ENCODE assay signal across 9 cellular contexts in genomic region chr4:84258905-84259830, GRCh38.
DNase-seq lines count a peak whose midpoint lies in the region; TF ChIP-seq lines count a peak whose summit lies in the region.
"Had no signal": no experiment of that assay in that cellular context is flagged by ENCODE, and none has a peak within 500 bp of the region (broad histone marks: within the 10 kb centered on the region; RNA-seq: fewer than 3 reads in every experiment).

No MANE protein-coding gene starts in this region.

- peaks cover 5% of the 10 kb centered on the region for H3K4me1 Mint-ChIP-seq in progenitor cell of endocrine pancreas (ENCODE audit: low read depth)

- H3K27ac Mint-ChIP-seq in progenitor cell of endocrine pancreas, result no peak overlapping the region
- H3K27ac Mint-ChIP-seq: activated naive CD8-positive, alpha-beta T cell had no signal

- in situ Hi-C loops in HAP-1 (cut with MboI; ENCODE audit: low sequenced_read_pairs), result no loop called here
- in situ Hi-C loops in mammary epithelial cell (cut with MboI; ENCODE audit: low sequenced_read_pairs in 2 of 2), result no loop called here

- H2AFZ ChIP-seq in mammary epithelial cell (ENCODE audit: low read depth, low read length), result no peak overlapping the region
- H2AFZ ChIP-seq in neuronal stem cell (ENCODE audit: low read length), result no peak overlapping the region

- no peak overlapping the region for H4K8ac ChIP-seq in neuronal stem cell (ENCODE audit: low read depth, low read length)

- intact Hi-C loops in mammary epithelial cell (cut with micrococcal nuclease), result loop anchor here (1.0 to 10.0 kb wide), 6 partner anchors 104 to 752 kb away; no protein-coding TSS in a partner anchor

- H2BK120ac ChIP-seq in neuronal stem cell (ENCODE audit: low read depth, low read length), result no peak overlapping the region

- no peak overlapping the region for H3K18ac ChIP-seq in neuronal stem cell (ENCODE audit: low read length)

- no peaks in the 10 kb centered on the region for H3K4me1 ChIP-seq in HAP-1
- H3K4me1 ChIP-seq in mammary epithelial cell (ENCODE audit: insufficient read depth, low read length), result no peaks in the 10 kb centered on the region
- H3K4me1 ChIP-seq in neuronal stem cell (ENCODE audit: control insufficient read depth in 2 of 2, insufficient read depth in 1 of 2, low read depth in 1 of 2, low read length in 2 of 2), result no peaks in the 10 kb centered on the region

- H3K79me2 ChIP-seq in mammary epithelial cell (ENCODE audit: insufficient read depth, low read length), result no peaks in the 10 kb centered on the region

- no peaks in the 10 kb centered on the region for H4K20me1 ChIP-seq in mammary epithelial cell (ENCODE audit: insufficient read depth, low read length)

- H3K4me2 ChIP-seq in mammary epithelial cell (ENCODE audit: insufficient read depth, low read depth, low read length) (no peak overlapping the region), neuronal stem cell (ENCODE audit: insufficient read depth, low read length, poor library complexity, severe bottlenecking) (no peak overlapping the region)

- no peak overlapping the region for H3K4ac ChIP-seq in neuronal stem cell (ENCODE audit: low read length)

- no peak overlapping the region for H2BK5ac ChIP-seq in neuronal stem cell (ENCODE audit: low read length)

- H3K4me3 Mint-ChIP-seq in progenitor cell of endocrine pancreas (ENCODE audit: low read depth), result no peak overlapping the region
- H3K4me3 Mint-ChIP-seq: activated naive CD8-positive, alpha-beta T cell had no signal

- H3K27ac ChIP-seq in mammary epithelial cell (ENCODE audit: insufficient read depth, low read depth, low read length) (no peak overlapping the region), neuronal stem cell (replicated peaks; ENCODE audit: low read length) (no peak overlapping the region)

- no peak overlapping the region for H3K23ac ChIP-seq in neuronal stem cell (ENCODE audit: low read depth, low read length, poor library complexity)

- H2BK12ac ChIP-seq in neuronal stem cell (ENCODE audit: low read length), result no peak overlapping the region

- H3K14ac ChIP-seq in neuronal stem cell (ENCODE audit: low read length), result no peak overlapping the region

- H3K9me3 ChIP-seq in HAP-1, result peaks cover 2% of the 10 kb centered on the region; the same call in 1 of the 2 replicates
- H3K9me3 ChIP-seq in mammary epithelial cell (replicated peaks; ENCODE audit: insufficient read depth, low read length), result no peaks in the 10 kb centered on the region
- peaks cover 0 to 8% of the 10 kb centered on the region in 2 donors for H3K9me3 ChIP-seq in neuronal stem cell (replicated peaks in 1 of 2; ENCODE audit: control insufficient read depth in 2 of 2, insufficient read depth in 1 of 2, low read depth in 1 of 2, low read length in 2 of 2)

- DNase-seq in NCI-H2171 treated with DMSO at 0.1 percent for 48 hours (lab: John Stamatoyannopoulos, UW) (peak; percentile 1), NCI-H2171 (lab: John Stamatoyannopoulos, UW) (no peak), HAP-1 (ENCODE audit: low spot score in 2 of 2) (peak; percentile 34 to 70), M059J (ENCODE audit: low read depth) (peak; percentile 14), mammary epithelial cell (peak; percentile 21), progenitor cell of endocrine pancreas (ENCODE audit: low spot score, unreplicated experiment) (no peak), NCI-H1930 (lab: John Stamatoyannopoulos, UW) (no peak), neuronal stem cell (ENCODE audit: low spot score) (no peak)

- WGBS in mammary epithelial cell (ENCODE audit: low coverage, missing lambda C conversion rate), result 0% methylated on average over 2 of the region's 2 CpGs
- WGBS in neuronal stem cell (ENCODE audit: extremely low coverage in 2 of 2, insufficient read length in 2 of 2, insufficient replicate concordance in 1 of 2), 2 donors, result no CpG with 5 or more reads among the region's 2 CpGs

- peaks cover 10% of the 10 kb centered on the region for H3K36me3 Mint-ChIP-seq in progenitor cell of endocrine pancreas (ENCODE audit: insufficient read depth)
- H3K36me3 Mint-ChIP-seq: activated naive CD8-positive, alpha-beta T cell had no signal

- no peak overlapping the region for H3K9ac ChIP-seq in mammary epithelial cell (ENCODE audit: insufficient read depth, low read length)
- no peak overlapping the region for H3K9ac ChIP-seq in neuronal stem cell (ENCODE audit: low read depth, low read length, poor library complexity)

- H3K36me3 ChIP-seq in HAP-1 (replicated peaks) (no peaks in the 10 kb centered on the region), mammary epithelial cell (ENCODE audit: insufficient read depth, low read length) (no peaks in the 10 kb centered on the region), neuronal stem cell (replicated peaks in 1 of 2; ENCODE audit: control insufficient read depth in 2 of 2, insufficient read depth in 2 of 2, low read length in 2 of 2) (no peaks in the 10 kb centered on the region)

- dilution Hi-C loops in mammary epithelial cell (cut with HindIII; ENCODE audit: low sequenced_read_pairs), result no loop called here

- BruUV-seq in mammary epithelial cell (replicated peaks; lab: Mats Ljungman, UMichigan), result no TSS peak

- CTCF ChIA-PET in mammary epithelial cell (lab: Charles Lee; ENCODE audit: low non-redundant PET), result interaction anchor here (0.6 kb wide), 1 partner anchor 615 kb away, joined by 4 read pairs; no protein-coding TSS in a partner anchor

- H2AK5ac ChIP-seq in neuronal stem cell (ENCODE audit: low read depth, low read length), result no peak overlapping the region

- peaks cover 30% of the 10 kb centered on the region for H3K9me3 Mint-ChIP-seq in progenitor cell of endocrine pancreas (ENCODE audit: low read depth)

- H3K27me3 ChIP-seq in HAP-1 (ENCODE audit: low read depth) (no peaks in the 10 kb centered on the region; the same call in 1 of the 2 replicates), mammary epithelial cell (ENCODE audit: insufficient read depth, low read length) (no peaks in the 10 kb centered on the region), neuronal stem cell (ENCODE audit: control insufficient read depth in 3 of 3, insufficient read depth in 3 of 3, low read depth in 1 of 3, low read length in 3 of 3) (no peaks in the 10 kb centered on the region)

- H3K79me1 ChIP-seq in neuronal stem cell (ENCODE audit: low read depth, low read length), result no peaks in the 10 kb centered on the region

- no peak overlapping the region for H4K91ac ChIP-seq in neuronal stem cell (ENCODE audit: low read depth, low read length, poor library complexity)

- no peak overlapping the region for H3K4me3 ChIP-seq in HAP-1
- no peak overlapping the region for H3K4me3 ChIP-seq in mammary epithelial cell (replicated peaks in 1 of 3; ENCODE audit: insufficient read depth in 1 of 3, low read depth in 2 of 3, low read length in 3 of 3)
- no peak overlapping the region for H3K4me3 ChIP-seq in neuronal stem cell (ENCODE audit: low read length in 2 of 2)

- no peak overlapping the region for H2BK15ac ChIP-seq in neuronal stem cell (ENCODE audit: low read length)

- H3K27me3 Mint-ChIP-seq in progenitor cell of endocrine pancreas, result no peaks in the 10 kb centered on the region

- TF ChIP-seq CTCF in mammary epithelial cell (conservative IDR thresholded peaks at IDR 0.05 in 1 of 2, IDR thresholded peaks at IDR 0.05 in 1 of 2; ENCODE audit: extremely low read depth in 1 of 2, insufficient read depth in 1 of 2, low read depth in 1 of 2, low read length in 2 of 2) (peak; percentile 79 to 82), progenitor cell of endocrine pancreas (IDR thresholded peaks at IDR 0.05; ENCODE audit: unreplicated experiment) (peak; percentile 47)

Comparison
In these comparisons a context has a peak if more than half of its experiments do, and no peak if none do; other contexts are left out.
1. DNase-seq: peak in NCI-H2171 treated with DMSO at 0.1 percent for 48 hours (single experiment), HAP-1 (2 of 2), M059J (single experiment) and mammary epithelial cell (single experiment); none in NCI-H2171 (single experiment), progenitor cell of endocrine pancreas (single experiment), NCI-H1930 (0 of 2) and neuronal stem cell (single experiment).